Comparison of ENCODE assay signal across 2 cellular contexts in the genomic region with DNA sequence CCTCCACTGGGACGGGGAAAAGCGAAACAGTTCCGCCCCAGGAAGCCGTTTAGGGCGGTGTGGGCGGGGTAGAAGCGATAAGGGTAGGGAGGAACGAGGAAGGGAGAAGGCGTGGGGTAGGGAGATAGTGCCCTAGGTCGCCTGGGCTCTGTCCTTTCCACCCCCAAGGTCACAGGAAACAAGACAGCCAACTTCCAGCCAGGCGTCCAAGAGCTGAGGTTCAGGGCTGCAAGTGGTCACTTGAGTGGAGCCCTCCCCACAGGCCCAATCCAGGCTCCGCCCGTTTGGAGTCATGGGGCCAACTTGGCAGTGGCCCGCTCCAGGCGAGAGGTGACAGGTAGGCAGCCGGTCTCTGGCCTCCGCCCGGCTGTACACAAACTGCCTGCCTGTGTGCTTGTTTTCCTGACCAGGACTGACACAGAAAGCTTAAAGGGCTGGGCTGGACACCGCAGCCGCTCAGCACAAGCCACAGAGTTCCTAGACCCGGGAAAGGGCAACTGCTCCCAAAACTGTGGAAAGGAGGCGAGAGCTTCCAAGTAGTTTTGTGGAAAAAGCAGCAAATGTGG.
TF ChIP-seq lines count a peak whose summit lies in the region.

A gene with protein sequence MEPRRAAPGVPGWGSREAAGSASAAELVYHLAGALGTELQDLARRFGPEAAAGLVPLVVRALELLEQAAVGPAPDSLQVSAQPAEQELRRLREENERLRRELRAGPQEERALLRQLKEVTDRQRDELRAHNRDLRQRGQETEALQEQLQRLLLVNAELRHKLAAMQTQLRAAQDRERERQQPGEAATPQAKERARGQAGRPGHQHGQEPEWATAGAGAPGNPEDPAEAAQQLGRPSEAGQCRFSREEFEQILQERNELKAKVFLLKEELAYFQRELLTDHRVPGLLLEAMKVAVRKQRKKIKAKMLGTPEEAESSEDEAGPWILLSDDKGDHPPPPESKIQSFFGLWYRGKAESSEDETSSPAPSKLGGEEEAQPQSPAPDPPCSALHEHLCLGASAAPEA (minus strand): TSS at position 23 of the 566 bp plus-strand sequence. CDS start 62 bp downstream, outside the sequence.

TF ChIP-seq in IMR-90, 13 proteins besides CTCF, POLR2A, EP300 and RAD21:
- no peak for TF ChIP-seq MAFK (IDR thresholded peaks at IDR 0.05; ENCODE audit: low read depth, low read length)
- TF ChIP-seq, protein P1, sequence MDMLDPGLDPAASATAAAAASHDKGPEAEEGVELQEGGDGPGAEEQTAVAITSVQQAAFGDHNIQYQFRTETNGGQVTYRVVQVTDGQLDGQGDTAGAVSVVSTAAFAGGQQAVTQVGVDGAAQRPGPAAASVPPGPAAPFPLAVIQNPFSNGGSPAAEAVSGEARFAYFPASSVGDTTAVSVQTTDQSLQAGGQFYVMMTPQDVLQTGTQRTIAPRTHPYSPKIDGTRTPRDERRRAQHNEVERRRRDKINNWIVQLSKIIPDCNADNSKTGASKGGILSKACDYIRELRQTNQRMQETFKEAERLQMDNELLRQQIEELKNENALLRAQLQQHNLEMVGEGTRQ (IDR thresholded peaks at IDR 0.05; ENCODE audit: low read depth, low read length), result no peak
- TF ChIP-seq RCOR1 (IDR thresholded peaks at IDR 0.05; ENCODE audit: insufficient replicate concordance, low read length), result no peak
- no peak for TF ChIP-seq RFX5 (IDR thresholded peaks at IDR 0.05; ENCODE audit: low read depth, low read length)
- no peak for TF ChIP-seq CEBPB (IDR thresholded peaks at IDR 0.05; ENCODE audit: low read depth, low read length)
- TF ChIP-seq FOS (IDR thresholded peaks at IDR 0.05; ENCODE audit: low read depth, low read length), result no peak
- TF ChIP-seq BHLHE40 (IDR thresholded peaks at IDR 0.05; ENCODE audit: low read depth, low read length), result no peak
- TF ChIP-seq CHD1 (IDR thresholded peaks at IDR 0.05; ENCODE audit: low read depth, low read length), result no peak
- TF ChIP-seq SMC3 (IDR thresholded peaks at IDR 0.05; ENCODE audit: low read depth, low read length), result no peak
- no peak for TF ChIP-seq MAZ (IDR thresholded peaks at IDR 0.05; ENCODE audit: borderline replicate concordance, low read depth, low read length)
- TF ChIP-seq MXI1 (IDR thresholded peaks at IDR 0.05; ENCODE audit: borderline replicate concordance, low read depth, low read length), result no peak

TF ChIP-seq in neural cell, 6 proteins besides CTCF, POLR2A, EP300 and RAD21:
- TF ChIP-seq SMC3 (conservative IDR thresholded peaks at IDR 0.05; ENCODE audit: poor library complexity) (no peak), MXI1 (conservative IDR thresholded peaks at IDR 0.05; ENCODE audit: poor library complexity, severe bottlenecking) (no peak), EZH2 (IDR thresholded peaks at IDR 0.05; ENCODE audit: borderline replicate concordance, insufficient read depth, low read length, poor library complexity, severe bottlenecking) (no peak), TAF1 (IDR thresholded peaks at IDR 0.05; ENCODE audit: low read depth) (no peak), POLR2AphosphoS5 (IDR thresholded peaks at IDR 0.05) (no peak)
- TF ChIP-seq, protein P2, sequence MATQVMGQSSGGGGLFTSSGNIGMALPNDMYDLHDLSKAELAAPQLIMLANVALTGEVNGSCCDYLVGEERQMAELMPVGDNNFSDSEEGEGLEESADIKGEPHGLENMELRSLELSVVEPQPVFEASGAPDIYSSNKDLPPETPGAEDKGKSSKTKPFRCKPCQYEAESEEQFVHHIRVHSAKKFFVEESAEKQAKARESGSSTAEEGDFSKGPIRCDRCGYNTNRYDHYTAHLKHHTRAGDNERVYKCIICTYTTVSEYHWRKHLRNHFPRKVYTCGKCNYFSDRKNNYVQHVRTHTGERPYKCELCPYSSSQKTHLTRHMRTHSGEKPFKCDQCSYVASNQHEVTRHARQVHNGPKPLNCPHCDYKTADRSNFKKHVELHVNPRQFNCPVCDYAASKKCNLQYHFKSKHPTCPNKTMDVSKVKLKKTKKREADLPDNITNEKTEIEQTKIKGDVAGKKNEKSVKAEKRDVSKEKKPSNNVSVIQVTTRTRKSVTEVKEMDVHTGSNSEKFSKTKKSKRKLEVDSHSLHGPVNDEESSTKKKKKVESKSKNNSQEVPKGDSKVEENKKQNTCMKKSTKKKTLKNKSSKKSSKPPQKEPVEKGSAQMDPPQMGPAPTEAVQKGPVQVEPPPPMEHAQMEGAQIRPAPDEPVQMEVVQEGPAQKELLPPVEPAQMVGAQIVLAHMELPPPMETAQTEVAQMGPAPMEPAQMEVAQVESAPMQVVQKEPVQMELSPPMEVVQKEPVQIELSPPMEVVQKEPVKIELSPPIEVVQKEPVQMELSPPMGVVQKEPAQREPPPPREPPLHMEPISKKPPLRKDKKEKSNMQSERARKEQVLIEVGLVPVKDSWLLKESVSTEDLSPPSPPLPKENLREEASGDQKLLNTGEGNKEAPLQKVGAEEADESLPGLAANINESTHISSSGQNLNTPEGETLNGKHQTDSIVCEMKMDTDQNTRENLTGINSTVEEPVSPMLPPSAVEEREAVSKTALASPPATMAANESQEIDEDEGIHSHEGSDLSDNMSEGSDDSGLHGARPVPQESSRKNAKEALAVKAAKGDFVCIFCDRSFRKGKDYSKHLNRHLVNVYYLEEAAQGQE (IDR thresholded peaks at IDR 0.05; ENCODE audit: borderline replicate concordance), result no peak
